Comparison of ENCODE assay signal across 22 cellular contexts in the genomic region with DNA sequence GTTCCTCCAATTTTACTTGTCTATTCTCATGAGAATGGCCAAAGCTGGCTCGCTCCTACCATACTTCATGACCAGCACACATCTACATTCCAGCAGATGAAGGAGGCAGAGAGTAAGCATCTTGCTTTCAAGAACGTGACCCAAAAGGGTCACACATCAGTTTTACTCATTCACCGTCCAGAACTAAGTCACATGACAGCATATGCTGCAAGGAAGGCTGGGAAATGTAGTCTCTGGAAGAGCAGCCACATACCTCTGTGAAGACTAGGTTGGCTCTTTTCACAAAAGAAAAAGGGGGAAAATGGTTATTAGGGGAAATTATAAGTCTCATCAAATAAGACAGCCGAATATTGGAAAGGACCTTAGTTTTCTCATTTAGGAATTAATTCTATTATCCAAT.
DNase-seq lines count a peak whose midpoint lies in the region; ATAC-seq, FAIRE-seq and TF ChIP-seq lines count a peak whose summit lies in the region.
"Had no signal": no experiment of that assay in that cellular context is flagged by ENCODE, and none has a peak within 500 bp of the region (broad histone marks: within the 10 kb centered on the region; RNA-seq: fewer than 3 reads in every experiment).

No MANE protein-coding gene starts in this region.

- H3K36me3 ChIP-seq in H7 (replicated peaks; ENCODE audit: control insufficient read depth, insufficient read depth, low read length) (no peaks in the 10 kb centered on the region), OCI-LY3 (replicated peaks; ENCODE audit: low read depth, low read length) (no peaks in the 10 kb centered on the region), H1 (ENCODE audit: control insufficient read depth in 2 of 4, insufficient read depth in 4 of 4, low read length in 3 of 4) (no peaks in the 10 kb centered on the region)
- H3K36me3 ChIP-seq: heart right ventricle, left ventricle myocardium inferior had no signal

- WGBS in H1 (ENCODE audit: extremely low coverage in 1 of 2, insufficient coverage in 1 of 2, insufficient read length in 1 of 2, insufficient replicate concordance in 2 of 2, low coverage in 1 of 2, low lambda C conversion rate in 2 of 2, missing lambda C conversion rate in 1 of 2), 2 experiments, result 82% methylated on average over 4 of the region's 4 CpGs; no CpG with 5 or more reads in 1 of the 2 experiments

- no peak overlapping the region for H3K4ac ChIP-seq in H1 (replicated peaks; ENCODE audit: insufficient read length, low read depth, low read length)

- H2BK20ac ChIP-seq in H1 (ENCODE audit: low read length), result no peak overlapping the region

- H3K9ac ChIP-seq in OCI-LY3 (ENCODE audit: low read length) (no peak overlapping the region), H1 (replicated peaks in 1 of 4; ENCODE audit: extremely low read depth in 1 of 4, low read depth in 3 of 4, low read length in 3 of 4) (no peak overlapping the region)

- H2AFZ ChIP-seq in OCI-LY3 (ENCODE audit: low read depth, low read length) (peak overlapping the region; percentile 89), H1 (ENCODE audit: low read length) (peak overlapping the region; percentile 99)
- H2AFZ ChIP-seq: PC-9 had no signal

- H3K4me2 ChIP-seq in OCI-LY3 (ENCODE audit: low read length), result peak overlapping the region; percentile 54
- peak overlapping the region; percentile 10 to 54; a peak in 1 of 4 replicates for H3K4me2 ChIP-seq in H1 (ENCODE audit: insufficient read depth in 1 of 2, low read depth in 2 of 2, low read length in 2 of 2)
- H3K4me2 ChIP-seq: PC-9 had no signal

- H3K18ac ChIP-seq in H1 (ENCODE audit: extremely low read depth, low read length), result no peak overlapping the region

- FAIRE-seq in H1 (lab: Jason Lieb, UNC), result peak; percentile 81

- no peak for TF ChIP-seq RAD21 in H1 (IDR thresholded peaks at IDR 0.05 in 1 of 2, conservative IDR thresholded peaks at IDR 0.05 in 1 of 2; ENCODE audit: low read depth in 2 of 2, low read length in 2 of 2)

- H3K27ac ChIP-seq in OCI-LY3 (ENCODE audit: low read length) (no peak overlapping the region), H1 (ENCODE audit: low read depth, low read length) (no peak overlapping the region)
- H3K27ac ChIP-seq: heart right ventricle, left ventricle myocardium inferior, PC-9 had no signal

- DNase-seq in A172 (ENCODE audit: low spot score) (peak; percentile 6), H7 (peak; percentile 2), H1 (ENCODE audit: low read depth in 1 of 2, low spot score in 2 of 2) (no peak), GM20000 (ENCODE audit: low spot score) (no peak), UCSD-AML1 (lab: John Stamatoyannopoulos, UW; ENCODE audit: unreplicated experiment) (no peak), OCI-M2 (lab: John Stamatoyannopoulos, UW; ENCODE audit: unreplicated experiment) (no peak)
- DNase-seq: activated CD4-positive, alpha-beta T cell treated with anti-CD3 and anti-CD28 coated beads for 48 hours; activated CD8-positive, alpha-beta memory T cell treated with anti-CD3 and anti-CD28 coated beads, Interleukin-2, amount 10 ng/mL, durations not matched to agents 7 days and 5 days; activated naive CD4-positive, alpha-beta T cell treated with anti-CD3 and anti-CD28 coated beads, Interleukin-2, amount 10 ng/mL, durations not matched to agents 7 days and 5 days; C1 segment of cervical spinal cord; cerebellar nuclear complex; foreskin fibroblast; GDM1; heart right ventricle; left ventricle myocardium inferior; NCI-H1694; NCI-H2171; nephron progenitor cell; PC-9; posterior cingulate gyrus had no signal

- TF ChIP-seq EP300 in H1 (IDR thresholded peaks at IDR 0.05; ENCODE audit: borderline replicate concordance in 1 of 2, low read depth in 2 of 2, low read length in 2 of 2), result no peak

- no peak overlapping the region for H3K23ac ChIP-seq in H1 (ENCODE audit: insufficient read length)

- no peaks in the 10 kb centered on the region for H3K4me1 ChIP-seq in OCI-LY3 (ENCODE audit: low read length)
- no peaks in the 10 kb centered on the region for H3K4me1 ChIP-seq in H1 (replicated peaks in 1 of 4; ENCODE audit: control insufficient read depth in 3 of 4, insufficient read depth in 4 of 4, low read length in 3 of 4)
- H3K4me1 ChIP-seq: heart right ventricle, left ventricle myocardium inferior had no signal

- no peak for TF ChIP-seq POLR2A in H1 (IDR thresholded peaks at IDR 0.05; ENCODE audit: control extremely low read depth in 1 of 2, low read depth in 2 of 2, low read length in 2 of 2)

- ATAC-seq in HG02973 (IDR thresholded peaks at IDR 0.05; ENCODE audit: unreplicated experiment), result no peak
- ATAC-seq: activated CD8-positive, alpha-beta memory T cell treated with anti-CD3 and anti-CD28 coated beads, Interleukin-2, amount 10 ng/mL, durations not matched to agents 7 days and 5 days; heart right ventricle had no signal

- H3K27me3 ChIP-seq in H7 (ENCODE audit: control insufficient read depth, insufficient read depth, low read length) (no peaks in the 10 kb centered on the region), OCI-LY3 (ENCODE audit: low read depth, low read length) (no peaks in the 10 kb centered on the region), H1 (replicated peaks in 1 of 4; ENCODE audit: control insufficient read depth in 3 of 4, extremely low read depth in 1 of 4, insufficient read depth in 3 of 4, low read length in 3 of 4) (no peaks in the 10 kb centered on the region)
- H3K27me3 ChIP-seq: heart right ventricle had no signal

- H2BK5ac ChIP-seq in H1 (ENCODE audit: low read depth, low read length), result no peak overlapping the region

- TF ChIP-seq CTCF in OCI-LY3 (IDR thresholded peaks at IDR 0.05; ENCODE audit: low read depth, low read length) (no peak), H1 (IDR thresholded peaks at IDR 0.05; ENCODE audit: control extremely low read depth in 1 of 3, insufficient read depth in 1 of 3, low read depth in 1 of 3, low read length in 3 of 3) (no peak), GM20000 (IDR thresholded peaks at IDR 0.05; ENCODE audit: extremely low read depth, missing control alignments) (no peak)

- H3K79me2 ChIP-seq in OCI-LY3 (ENCODE audit: low read length) (no peaks in the 10 kb centered on the region), H1 (ENCODE audit: control insufficient read depth in 1 of 2, insufficient read depth in 2 of 2, low read length in 2 of 2) (no peaks in the 10 kb centered on the region)

- H4K20me1 ChIP-seq in OCI-LY3 (ENCODE audit: insufficient read depth, low read length) (no peaks in the 10 kb centered on the region), H1 (replicated peaks in 1 of 2; ENCODE audit: control insufficient read depth in 1 of 2, insufficient read depth in 2 of 2, low read length in 2 of 2) (no peaks in the 10 kb centered on the region)

- no peak overlapping the region for H3K56ac ChIP-seq in H1 (replicated peaks; ENCODE audit: insufficient read length, low read depth, low read length)

- H3K9me3 ChIP-seq in OCI-LY3 (ENCODE audit: insufficient read depth, low read length) (no peaks in the 10 kb centered on the region; the same call in 1 of the 2 replicates), H1 (ENCODE audit: insufficient read depth in 2 of 2, low read depth in 1 of 2, low read length in 1 of 2) (peaks cover 0 to 2% of the 10 kb centered on the region in 2 experiments; a peak in 1 of 4 replicates)

- no peak overlapping the region for H2BK120ac ChIP-seq in H1 (replicated peaks; ENCODE audit: low read depth, low read length)

- H3K23me2 ChIP-seq in H1 (ENCODE audit: low read depth, low read length), result no peaks in the 10 kb centered on the region

- CTCF ChIA-PET in H1 (lab: Charles Lee; ENCODE audit: partially characterized antibody), result no interaction called here

- no peak overlapping the region for H4K91ac ChIP-seq in H1 (replicated peaks; ENCODE audit: insufficient read length, low read length)

- no peak overlapping the region for H2BK15ac ChIP-seq in H1 (ENCODE audit: low read length)

- H2AK5ac ChIP-seq in H1 (ENCODE audit: low read depth, low read length), result no peak overlapping the region

- no peak overlapping the region for H2BK12ac ChIP-seq in H1 (ENCODE audit: low read depth, low read length)

- POLR2A ChIA-PET in H1 (lab: Charles Lee; ENCODE audit: partially characterized antibody), result no interaction called here

- no peak overlapping the region for H4K5ac ChIP-seq in H1 (ENCODE audit: insufficient read length, low read depth, low read length)

- no peak overlapping the region for H3K14ac ChIP-seq in H1 (ENCODE audit: insufficient read length)

- no peaks in the 10 kb centered on the region for H3K79me1 ChIP-seq in H1 (ENCODE audit: low read depth, low read length)

- no peak overlapping the region for H3K4me3 ChIP-seq in H7 (ENCODE audit: insufficient read depth, low read depth, low read length)
- H3K4me3 ChIP-seq in OCI-LY3 (ENCODE audit: low read length), result peak overlapping the region; percentile 54
- no peak overlapping the region for H3K4me3 ChIP-seq in H1 (ENCODE audit: extremely low read depth in 1 of 4, insufficient read depth in 2 of 4, low read depth in 3 of 4, low read length in 4 of 4)
- H3K4me3 ChIP-seq: heart right ventricle, left ventricle myocardium inferior, PC-9 had no signal

- peak overlapping the region; percentile 22; the same call in 1 of the 2 replicates for H4K8ac ChIP-seq in H1 (ENCODE audit: extremely low read depth, insufficient read depth, low read length)

TF ChIP-seq in H1, 55 proteins besides CTCF, POLR2A, EP300 and RAD21:
- TF ChIP-seq TAF1 (IDR thresholded peaks at IDR 0.05; ENCODE audit: low read depth, low read length) (no peak), RXRA (IDR thresholded peaks at IDR 0.05; ENCODE audit: insufficient read depth, low read depth, low read length) (no peak), GABPA (IDR thresholded peaks at IDR 0.05; ENCODE audit: borderline replicate concordance, insufficient read depth, low read length) (no peak), MAFK (IDR thresholded peaks at IDR 0.05; ENCODE audit: low read depth, low read length) (no peak), POLR2AphosphoS5 (IDR thresholded peaks at IDR 0.05; ENCODE audit: low read depth, low read length) (no peak), SIX5 (IDR thresholded peaks at IDR 0.05; ENCODE audit: low read depth, low read length) (peak; percentile 62)
- TF ChIP-seq, protein P1, sequence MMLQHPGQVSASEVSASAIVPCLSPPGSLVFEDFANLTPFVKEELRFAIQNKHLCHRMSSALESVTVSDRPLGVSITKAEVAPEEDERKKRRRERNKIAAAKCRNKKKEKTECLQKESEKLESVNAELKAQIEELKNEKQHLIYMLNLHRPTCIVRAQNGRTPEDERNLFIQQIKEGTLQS (IDR thresholded peaks at IDR 0.05; ENCODE audit: insufficient read depth, low read depth, low read length), result peak; percentile 48; the same call in 1 of the 2 replicates
- TF ChIP-seq, protein P2, sequence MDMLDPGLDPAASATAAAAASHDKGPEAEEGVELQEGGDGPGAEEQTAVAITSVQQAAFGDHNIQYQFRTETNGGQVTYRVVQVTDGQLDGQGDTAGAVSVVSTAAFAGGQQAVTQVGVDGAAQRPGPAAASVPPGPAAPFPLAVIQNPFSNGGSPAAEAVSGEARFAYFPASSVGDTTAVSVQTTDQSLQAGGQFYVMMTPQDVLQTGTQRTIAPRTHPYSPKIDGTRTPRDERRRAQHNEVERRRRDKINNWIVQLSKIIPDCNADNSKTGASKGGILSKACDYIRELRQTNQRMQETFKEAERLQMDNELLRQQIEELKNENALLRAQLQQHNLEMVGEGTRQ (IDR thresholded peaks at IDR 0.05; ENCODE audit: low read length), result peak; percentile 84

Comparison
In these comparisons a context has a peak if more than half of its experiments do, and no peak if none do; other contexts are left out.
1. DNase-seq: peak in A172 (single experiment) and H7 (single experiment); none in H1 (0 of 2), GM20000 (single experiment), UCSD-AML1 (single experiment) and OCI-M2 (single experiment).